Comparison of ENCODE assay signal across 30 cellular contexts in genomic region chr22:35449829-35450689, GRCh38.
"Had no signal": no experiment of that assay in that cellular context is flagged by ENCODE, and none has a peak within 500 bp of the region (broad histone marks: within the 10 kb centered on the region; RNA-seq: fewer than 3 reads in every experiment).

No MANE protein-coding gene starts in this region.

- H3K9me3 ChIP-seq: esophagus muscularis mucosa, heart right ventricle, left lung, lower lobe of right lung, psoas muscle, right atrium auricular region, vagina had no signal

- H3K27me3 ChIP-seq: esophagus muscularis mucosa, left lung, right atrium auricular region, vagina had no signal

- H3K36me3 ChIP-seq: heart right ventricle, lower lobe of right lung, right atrium auricular region, vagina had no signal

- H3K4me3 ChIP-seq: esophagus muscularis mucosa, heart right ventricle, left lung, lower lobe of right lung, psoas muscle, right atrium auricular region, smooth muscle cell, vagina had no signal

- H3K27ac Mint-ChIP-seq: activated CD4-positive, alpha-beta T cell treated with anti-CD3 and anti-CD28 coated beads, Interleukin-2, amount 10 ng/mL, durations not matched to agents 24 days and 14 days; activated naive CD8-positive, alpha-beta T cell treated with anti-CD3 and anti-CD28 coated beads, Interleukin-2, amount 50 U/mL, for 24 hours; activated T-cell treated with anti-CD3 and anti-CD28 coated beads, Interleukin-2, amount 50 U/mL, for 72 hours; dendritic cell treated with granulocyte-macrophage colony-stimulating factor and Interleukin-4, amounts not matched to agents 40 ng/mL and 50 ng/mL, for 4 days; endodermal cell; nephron; stimulated activated naive B cell treated with anti-CD40 and anti-IgM and Interleukin-4, amounts not matched to agents 10 μg/mL and 1 μg/mL and 100 μg/mL, for 72 hours had no signal

- H3K27ac ChIP-seq: esophagus muscularis mucosa, foreskin keratinocyte, heart right ventricle, left lung, lower lobe of right lung, parathyroid adenoma, psoas muscle, right atrium auricular region, vagina had no signal

- H3K9me3 Mint-ChIP-seq: activated CD4-positive, alpha-beta memory T cell treated with anti-CD3 and anti-CD28 coated beads, Interleukin-2, amount 10 ng/mL, durations not matched to agents 7 days and 5 days; activated CD4-positive, alpha-beta T cell treated with anti-CD3 and anti-CD28 coated beads, Interleukin-2, amount 10 ng/mL, durations not matched to agents 24 days and 14 days; activated naive CD8-positive, alpha-beta T cell treated with anti-CD3 and anti-CD28 coated beads, Interleukin-2, amount 50 U/mL, for 24 hours; activated T-cell treated with anti-CD3 and anti-CD28 coated beads, Interleukin-2, amount 50 U/mL, for 72 hours; central memory CD8-positive, alpha-beta T cell; dendritic cell treated with granulocyte-macrophage colony-stimulating factor and Interleukin-4, amounts not matched to agents 40 ng/mL and 50 ng/mL, for 4 days; endodermal cell; nephron; stimulated activated naive B cell treated with anti-CD40 and anti-IgM and Interleukin-4, amounts not matched to agents 10 μg/mL and 1 μg/mL and 100 μg/mL, for 72 hours; T-helper 2 cell treated with Interferon-gamma antibody and Interleukin-4, amounts not matched to agents 5 μg/mL and 100 μg/mL, for 36 hours had no signal

- H3K9ac ChIP-seq: parathyroid adenoma had no signal

- H3K4me1 ChIP-seq: left lung, parathyroid adenoma, psoas muscle, right atrium auricular region had no signal

- ATAC-seq: activated CD4-positive, CD25-positive, alpha-beta regulatory T cell treated with anti-CD3 and anti-CD28 coated beads, Interleukin-2, amount 50 U/mL, for 24 hours; activated naive CD8-positive, alpha-beta T cell treated with anti-CD3 and anti-CD28 coated beads, Interleukin-2, amount 50 U/mL, for 24 hours; activated T-cell treated with anti-CD3 and anti-CD28 coated beads, Interleukin-2, amount 50 U/mL, for 72 hours; foreskin keratinocyte; heart right ventricle; left lung; lower lobe of right lung; psoas muscle; stimulated activated naive B cell treated with anti-CD40 and anti-IgM and Interleukin-4, amounts not matched to agents 10 μg/mL and 1 μg/mL and 100 μg/mL, for 72 hours had no signal

- DNase-seq: activated CD4-positive, alpha-beta memory T cell treated with anti-CD3 and anti-CD28 coated beads, Interleukin-2, amount 10 ng/mL, durations not matched to agents 7 days and 5 days; activated CD4-positive, alpha-beta T cell treated with anti-CD3 and anti-CD28 coated beads, Interleukin-2, amount 10 ng/mL, durations not matched to agents 24 days and 14 days; activated effector memory CD4-positive, alpha-beta T cell treated with Interleukin-2 at 50 U/mL for 16 hours; activated naive CD4-positive, alpha-beta T cell treated with anti-CD3 and anti-CD28 coated beads, Interleukin-2, amount 50 U/mL, for 16 hours; activated naive CD8-positive, alpha-beta T cell treated with anti-CD3 and anti-CD28 coated beads, Interleukin-2, amount 50 U/mL, for 24 hours; activated T-cell treated with anti-CD3 and anti-CD28 coated beads for 4 hours; activated T-cell treated with anti-CD3 and anti-CD28 coated beads, Interleukin-2, amount 50 U/mL, for 72 hours; amygdala; endodermal cell; foreskin keratinocyte; heart right ventricle; lower lobe of right lung; psoas muscle; stimulated activated CD4-positive, alpha-beta T cell treated with anti-CD3 and anti-CD28 coated beads, Interleukin-1b, Interleukin-23, amount 100 ng/mL, for 48 hours; stimulated activated CD4-positive, alpha-beta T cell treated with anti-CD3 and anti-CD28 coated beads, Interleukin-4, amount 100 ng/mL, for 4 hours; stimulated activated CD8-positive, alpha-beta memory T cell treated with anti-CD3 and anti-CD28 coated beads, Interleukin-4, amount 100 ng/mL, for 48 hours; stimulated activated naive B cell treated with anti-CD40 and anti-IgM and Interleukin-4, amounts not matched to agents 10 μg/mL and 1 μg/mL and 100 μg/mL, for 72 hours; T-helper 1 cell; trophoblast cell had no signal
